In the genomic region with DNA sequence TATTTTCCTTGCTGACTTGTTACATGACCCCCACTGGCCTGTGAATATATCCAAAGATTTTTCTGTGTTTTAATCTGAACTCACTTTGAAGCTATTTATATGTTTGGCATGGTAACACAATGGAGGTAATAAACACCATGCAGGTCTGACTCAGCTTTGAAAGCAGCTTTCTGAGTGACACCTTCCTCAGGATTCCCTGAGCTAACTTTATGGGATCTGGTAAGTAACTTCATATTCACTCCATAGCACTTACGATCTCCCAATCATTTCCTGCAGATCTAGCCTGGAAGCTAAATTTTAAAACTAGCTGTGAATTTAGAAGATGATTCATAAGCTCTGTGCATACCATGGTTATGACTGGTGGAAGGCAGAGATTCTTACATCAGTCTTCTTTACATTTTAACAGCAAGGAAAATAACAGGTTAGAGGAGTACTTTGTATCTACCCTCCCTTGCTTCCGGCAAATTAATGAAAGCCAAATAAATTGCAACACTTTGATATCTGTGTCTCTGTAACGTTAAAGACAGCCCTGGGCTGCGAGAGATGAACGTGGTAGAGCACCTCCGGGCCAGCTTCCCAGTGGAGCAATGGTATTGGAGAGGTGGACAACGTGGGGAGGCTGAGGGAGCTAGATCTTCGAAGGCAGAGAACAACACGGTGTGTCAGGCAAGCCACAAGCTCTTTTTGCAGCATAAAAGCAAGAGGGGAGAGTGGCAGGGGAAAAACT, we compare ENCODE assay signal across 1 cellular context.
A peak's percentile ranks its signal among the peaks of the same experiment; 100 is the strongest.
TF ChIP-seq lines count a peak whose summit lies in the region.

No MANE protein-coding gene starts in this region.

TF ChIP-seq in HEK293, 187 proteins besides CTCF, POLR2A, EP300 and RAD21 (continued from another document):
- TF ChIP-seq, protein P1, sequence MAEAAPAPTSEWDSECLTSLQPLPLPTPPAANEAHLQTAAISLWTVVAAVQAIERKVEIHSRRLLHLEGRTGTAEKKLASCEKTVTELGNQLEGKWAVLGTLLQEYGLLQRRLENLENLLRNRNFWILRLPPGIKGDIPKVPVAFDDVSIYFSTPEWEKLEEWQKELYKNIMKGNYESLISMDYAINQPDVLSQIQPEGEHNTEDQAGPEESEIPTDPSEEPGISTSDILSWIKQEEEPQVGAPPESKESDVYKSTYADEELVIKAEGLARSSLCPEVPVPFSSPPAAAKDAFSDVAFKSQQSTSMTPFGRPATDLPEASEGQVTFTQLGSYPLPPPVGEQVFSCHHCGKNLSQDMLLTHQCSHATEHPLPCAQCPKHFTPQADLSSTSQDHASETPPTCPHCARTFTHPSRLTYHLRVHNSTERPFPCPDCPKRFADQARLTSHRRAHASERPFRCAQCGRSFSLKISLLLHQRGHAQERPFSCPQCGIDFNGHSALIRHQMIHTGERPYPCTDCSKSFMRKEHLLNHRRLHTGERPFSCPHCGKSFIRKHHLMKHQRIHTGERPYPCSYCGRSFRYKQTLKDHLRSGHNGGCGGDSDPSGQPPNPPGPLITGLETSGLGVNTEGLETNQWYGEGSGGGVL (tag by site-specific recombination; IDR thresholded peaks at IDR 0.05), result no peak
- TF ChIP-seq WT1 (tag by site-specific recombination; IDR thresholded peaks at IDR 0.05), result peak; percentile 88
- TF ChIP-seq ZNF174 (tag by site-specific recombination; IDR thresholded peaks at IDR 0.05), result no peak
- TF ChIP-seq ZNF19 (tag by site-specific recombination; IDR thresholded peaks at IDR 0.05; ENCODE audit: low read depth), result no peak
- TF ChIP-seq ZNF366 (tag by site-specific recombination; conservative IDR thresholded peaks at IDR 0.05), result peak; percentile 88
- peak; percentile 37; the same call in 1 of the 2 replicates for TF ChIP-seq SP3 (tag by site-specific recombination; IDR thresholded peaks at IDR 0.05)
- TF ChIP-seq, protein P2, sequence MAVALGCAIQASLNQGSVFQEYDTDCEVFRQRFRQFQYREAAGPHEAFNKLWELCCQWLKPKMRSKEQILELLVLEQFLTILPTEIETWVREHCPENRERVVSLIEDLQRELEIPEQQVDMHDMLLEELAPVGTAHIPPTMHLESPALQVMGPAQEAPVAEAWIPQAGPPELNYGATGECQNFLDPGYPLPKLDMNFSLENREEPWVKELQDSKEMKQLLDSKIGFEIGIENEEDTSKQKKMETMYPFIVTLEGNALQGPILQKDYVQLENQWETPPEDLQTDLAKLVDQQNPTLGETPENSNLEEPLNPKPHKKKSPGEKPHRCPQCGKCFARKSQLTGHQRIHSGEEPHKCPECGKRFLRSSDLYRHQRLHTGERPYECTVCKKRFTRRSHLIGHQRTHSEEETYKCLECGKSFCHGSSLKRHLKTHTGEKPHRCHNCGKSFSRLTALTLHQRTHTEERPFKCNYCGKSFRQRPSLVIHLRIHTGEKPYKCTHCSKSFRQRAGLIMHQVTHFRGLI (tag by site-specific recombination; IDR thresholded peaks at IDR 0.05), result no peak
- peak; percentile 81 for TF ChIP-seq ZNF548 (tag by site-specific recombination; IDR thresholded peaks at IDR 0.05)
- TF ChIP-seq GLIS1 (tag by site-specific recombination; IDR thresholded peaks at IDR 0.05), result peak; percentile 21; the same call in 1 of the 2 replicates
- TF ChIP-seq SCRT2 (tag by site-specific recombination; IDR thresholded peaks at IDR 0.05), result 0 out of 2 replicates have a peak, but pooled peaks have one; percentile 14
- peak; percentile 44 for TF ChIP-seq ZNF629 (tag by site-specific recombination; IDR thresholded peaks at IDR 0.05)
- no peak for TF ChIP-seq ZNF423 (tag by site-specific recombination; IDR thresholded peaks at IDR 0.05)
- no peak for TF ChIP-seq ZNF514 (tag by site-specific recombination; IDR thresholded peaks at IDR 0.05)
- TF ChIP-seq, protein P3, sequence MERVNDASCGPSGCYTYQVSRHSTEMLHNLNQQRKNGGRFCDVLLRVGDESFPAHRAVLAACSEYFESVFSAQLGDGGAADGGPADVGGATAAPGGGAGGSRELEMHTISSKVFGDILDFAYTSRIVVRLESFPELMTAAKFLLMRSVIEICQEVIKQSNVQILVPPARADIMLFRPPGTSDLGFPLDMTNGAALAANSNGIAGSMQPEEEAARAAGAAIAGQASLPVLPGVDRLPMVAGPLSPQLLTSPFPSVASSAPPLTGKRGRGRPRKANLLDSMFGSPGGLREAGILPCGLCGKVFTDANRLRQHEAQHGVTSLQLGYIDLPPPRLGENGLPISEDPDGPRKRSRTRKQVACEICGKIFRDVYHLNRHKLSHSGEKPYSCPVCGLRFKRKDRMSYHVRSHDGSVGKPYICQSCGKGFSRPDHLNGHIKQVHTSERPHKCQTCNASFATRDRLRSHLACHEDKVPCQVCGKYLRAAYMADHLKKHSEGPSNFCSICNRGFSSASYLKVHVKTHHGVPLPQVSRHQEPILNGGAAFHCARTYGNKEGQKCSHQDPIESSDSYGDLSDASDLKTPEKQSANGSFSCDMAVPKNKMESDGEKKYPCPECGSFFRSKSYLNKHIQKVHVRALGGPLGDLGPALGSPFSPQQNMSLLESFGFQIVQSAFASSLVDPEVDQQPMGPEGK (tag by site-specific recombination; IDR thresholded peaks at IDR 0.05), result 0 out of 2 replicates have a peak, but pooled peaks have one; percentile 14
- TF ChIP-seq, protein P4, sequence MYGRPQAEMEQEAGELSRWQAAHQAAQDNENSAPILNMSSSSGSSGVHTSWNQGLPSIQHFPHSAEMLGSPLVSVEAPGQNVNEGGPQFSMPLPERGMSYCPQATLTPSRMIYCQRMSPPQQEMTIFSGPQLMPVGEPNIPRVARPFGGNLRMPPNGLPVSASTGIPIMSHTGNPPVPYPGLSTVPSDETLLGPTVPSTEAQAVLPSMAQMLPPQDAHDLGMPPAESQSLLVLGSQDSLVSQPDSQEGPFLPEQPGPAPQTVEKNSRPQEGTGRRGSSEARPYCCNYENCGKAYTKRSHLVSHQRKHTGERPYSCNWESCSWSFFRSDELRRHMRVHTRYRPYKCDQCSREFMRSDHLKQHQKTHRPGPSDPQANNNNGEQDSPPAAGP (tag by site-specific recombination; IDR thresholded peaks at IDR 0.05), result 0 out of 2 replicates have a peak, but pooled peaks have one; percentile 44
- TF ChIP-seq SP7 (tag by site-specific recombination; IDR thresholded peaks at IDR 0.05), result peak; percentile 98
- peak; percentile 36 for TF ChIP-seq ZEB2 (tag by site-specific recombination; IDR thresholded peaks at IDR 0.05)
- peak; percentile 63 for TF ChIP-seq ZBTB17 (tag by site-specific recombination; IDR thresholded peaks at IDR 0.05)
- TF ChIP-seq, protein P5, sequence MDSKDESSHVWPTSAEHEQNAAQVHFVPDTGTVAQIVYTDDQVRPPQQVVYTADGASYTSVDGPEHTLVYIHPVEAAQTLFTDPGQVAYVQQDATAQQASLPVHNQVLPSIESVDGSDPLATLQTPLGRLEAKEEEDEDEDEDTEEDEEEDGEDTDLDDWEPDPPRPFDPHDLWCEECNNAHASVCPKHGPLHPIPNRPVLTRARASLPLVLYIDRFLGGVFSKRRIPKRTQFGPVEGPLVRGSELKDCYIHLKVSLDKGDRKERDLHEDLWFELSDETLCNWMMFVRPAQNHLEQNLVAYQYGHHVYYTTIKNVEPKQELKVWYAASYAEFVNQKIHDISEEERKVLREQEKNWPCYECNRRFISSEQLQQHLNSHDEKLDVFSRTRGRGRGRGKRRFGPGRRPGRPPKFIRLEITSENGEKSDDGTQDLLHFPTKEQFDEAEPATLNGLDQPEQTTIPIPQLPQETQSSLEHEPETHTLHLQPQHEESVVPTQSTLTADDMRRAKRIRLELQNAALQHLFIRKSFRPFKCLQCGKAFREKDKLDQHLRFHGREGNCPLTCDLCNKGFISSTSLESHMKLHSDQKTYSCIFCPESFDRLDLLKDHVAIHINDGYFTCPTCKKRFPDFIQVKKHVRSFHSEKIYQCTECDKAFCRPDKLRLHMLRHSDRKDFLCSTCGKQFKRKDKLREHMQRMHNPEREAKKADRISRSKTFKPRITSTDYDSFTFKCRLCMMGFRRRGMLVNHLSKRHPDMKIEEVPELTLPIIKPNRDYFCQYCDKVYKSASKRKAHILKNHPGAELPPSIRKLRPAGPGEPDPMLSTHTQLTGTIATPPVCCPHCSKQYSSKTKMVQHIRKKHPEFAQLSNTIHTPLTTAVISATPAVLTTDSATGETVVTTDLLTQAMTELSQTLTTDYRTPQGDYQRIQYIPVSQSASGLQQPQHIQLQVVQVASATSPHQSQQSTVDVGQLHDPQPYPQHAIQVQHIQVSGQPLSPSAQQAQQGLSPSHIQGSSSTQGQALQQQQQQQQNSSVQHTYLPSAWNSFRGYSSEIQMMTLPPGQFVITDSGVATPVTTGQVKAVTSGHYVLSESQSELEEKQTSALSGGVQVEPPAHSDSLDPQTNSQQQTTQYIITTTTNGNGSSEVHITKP (tag by site-specific recombination; IDR thresholded peaks at IDR 0.05), result peak; percentile 28; the same call in 1 of the 2 replicates
- TF ChIP-seq, protein P6, sequence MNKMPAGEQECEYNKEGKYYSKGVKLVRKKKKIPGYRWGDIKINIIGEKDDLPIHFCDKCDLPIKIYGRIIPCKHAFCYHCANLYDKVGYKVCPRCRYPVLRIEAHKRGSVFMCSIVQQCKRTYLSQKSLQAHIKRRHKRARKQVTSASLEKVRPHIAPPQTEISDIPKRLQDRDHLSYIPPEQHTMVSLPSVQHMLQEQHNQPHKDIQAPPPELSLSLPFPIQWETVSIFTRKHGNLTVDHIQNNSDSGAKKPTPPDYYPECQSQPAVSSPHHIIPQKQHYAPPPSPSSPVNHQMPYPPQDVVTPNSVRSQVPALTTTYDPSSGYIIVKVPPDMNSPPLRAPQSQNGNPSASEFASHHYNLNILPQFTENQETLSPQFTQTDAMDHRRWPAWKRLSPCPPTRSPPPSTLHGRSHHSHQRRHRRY (tag by site-specific recombination; IDR thresholded peaks at IDR 0.05), result no peak
- TF ChIP-seq PRDM1 (tag by site-specific recombination; IDR thresholded peaks at IDR 0.05), result 0 out of 2 replicates have a peak, but pooled peaks have one; percentile 41
TF ChIP-seq in HEK293: peak in this region for 22.
